19 cellular contexts compared by ENCODE assay signal in genomic region chr5:61123145-61123544, GRCh38. TPM values are rescaled to one million over a fixed set of nuclear protein-coding genes. Genes with fewer than 3 reads are reported as not detected.
DNase-seq lines count a peak whose midpoint lies in the region; ATAC-seq, FAIRE-seq and TF ChIP-seq lines count a peak whose summit lies in the region.
"Had no signal": no experiment of that assay in that cellular context is flagged by ENCODE, and none has a peak within 500 bp of the region (broad histone marks: within the 10 kb centered on the region; RNA-seq: fewer than 3 reads in every experiment).

No MANE protein-coding gene starts in this region.

- no peaks in the 10 kb centered on the region for H3F3A ChIP-seq in PC-3 (ENCODE audit: low read length, unreplicated experiment)

- CTCF ChIA-PET in PC-3 (lab: Charles Lee) = no interaction called here

- POLR2A ChIA-PET in PC-3 (lab: Charles Lee; ENCODE audit: unreplicated experiment) = no interaction called here

- no peak overlapping the region for H3K9ac ChIP-seq in PC-3 (ENCODE audit: low read length)

- H3K27me3 Mint-ChIP-seq in immature natural killer cell (ENCODE audit: low read depth in 3 of 3) = peaks cover 0 to 1% (median 0%) of the 10 kb centered on the region in 3 donors

- H3K79me2 ChIP-seq in PC-3 (ENCODE audit: low read length) = no peaks in the 10 kb centered on the region

- H3K27ac ChIP-seq in PC-3 (ENCODE audit: low read length) (no peak overlapping the region), small intestine (ENCODE audit: low read depth in 1 of 2, low read length in 1 of 2) (no peak overlapping the region)
- H3K27ac ChIP-seq: RWPE1, SJCRH30 had no signal

- BruUV-seq in PC-3 (replicated peaks; lab: Mats Ljungman, UMichigan) = no TSS peak

- H3K4me3 ChIP-seq in PC-3 (ENCODE audit: low read length) (no peak overlapping the region), small intestine (ENCODE audit: low read depth in 1 of 2, low read length in 2 of 2) (no peak overlapping the region)
- H3K4me3 ChIP-seq: SJCRH30 had no signal

- intact Hi-C loops in PC-3 (cut with micrococcal nuclease) = loop anchor here (5.0 kb wide), 1 partner anchor 36 kb away; no protein-coding TSS in a partner anchor

- WGBS in small intestine, 3 donors = 49 to 69% (median 57%) methylated on average over 4 of the region's 4 CpGs

- peaks cover 0 to 4% (median 4%) of the 10 kb centered on the region in 3 donors for H3K36me3 Mint-ChIP-seq in immature natural killer cell

- FAIRE-seq in small intestine (lab: Jason Lieb, UNC) = no peak

- no peaks in the 10 kb centered on the region for H4K20me1 ChIP-seq in PC-3 (ENCODE audit: low read length)

- TF ChIP-seq CTCF in PC-3 (conservative IDR thresholded peaks at IDR 0.05; ENCODE audit: low read depth, low read length) = no peak

- ATAC-seq in PC-3 = no peak

- no peak overlapping the region for H3K4me3 Mint-ChIP-seq in immature natural killer cell
- H3K4me3 Mint-ChIP-seq: H9 had no signal

- no peaks in the 10 kb centered on the region for H3K4me1 Mint-ChIP-seq in immature natural killer cell
- H3K4me1 Mint-ChIP-seq: H9 had no signal

- H3K9me2 ChIP-seq in PC-3 (replicated peaks; ENCODE audit: low read length) = no peaks in the 10 kb centered on the region

- no peak overlapping the region for H3K4me2 ChIP-seq in PC-3 (ENCODE audit: low read length)

- H3K9me3 ChIP-seq in PC-3 (ENCODE audit: low read length) (no peaks in the 10 kb centered on the region), small intestine (ENCODE audit: control insufficient read depth, low read depth) (no peaks in the 10 kb centered on the region)
- H3K9me3 ChIP-seq: SJCRH30 had no signal

- DNase-seq in NCI-H1417 (lab: John Stamatoyannopoulos, UW) (peak in 2 of 3 experiments; percentile 9 to 61), NCI-H1417 treated with DMSO at 0.1 percent for 48 hours (lab: John Stamatoyannopoulos, UW) (no peak), NCI-H2081 treated with DMSO at 0.1 percent for 48 hours (lab: John Stamatoyannopoulos, UW) (peak; percentile 44), PC-3 (peak; percentile 13), small intestine (peak; percentile 66), immature natural killer cell (no peak), A172 (ENCODE audit: low spot score) (no peak)
- no peak for DNase-seq in activated CD4-positive, alpha-beta T cell treated with anti-CD3 and anti-CD28 coated beads, Interleukin-2, amount 50 U/mL, for 1 hour
- DNase-seq: Calu3; DMS79 treated with DMSO at 0.1 percent for 48 hours; H9; IMR-90; Kasumi-1; NCI-H2171; NCI-H510A; NK-92 treated with Interleukin-12 subunit alpha and Interleukin-12 subunit beta, amount 100 ng/mL, for 24 hours; OCI-M1; SJCRH30 had no signal

- H3K9me3 Mint-ChIP-seq in immature natural killer cell = peaks cover 0 to 6% (median 0%) of the 10 kb centered on the region in 6 donors
- H3K9me3 Mint-ChIP-seq: H9 had no signal

- H3K36me3 ChIP-seq in PC-3 (ENCODE audit: low read depth, low read length) = no peaks in the 10 kb centered on the region
- no peaks in the 10 kb centered on the region for H3K36me3 ChIP-seq in small intestine (ENCODE audit: control insufficient read depth in 2 of 2, insufficient read depth in 2 of 2, low read length in 2 of 2)
- H3K36me3 ChIP-seq: SJCRH30 had no signal

- H3K27me3 ChIP-seq in PC-3 (ENCODE audit: low read length) = no peaks in the 10 kb centered on the region
- H3K27me3 ChIP-seq in small intestine (ENCODE audit: control insufficient read depth in 2 of 2, insufficient read depth in 2 of 2, low read length in 2 of 2) = no peaks in the 10 kb centered on the region
- H3K27me3 ChIP-seq: SJCRH30 had no signal

- H3K4me1 ChIP-seq in PC-3 (ENCODE audit: insufficient read depth, low read length) (peaks cover 5% of the 10 kb centered on the region; the same call in 1 of the 2 replicates), small intestine (ENCODE audit: control insufficient read depth in 2 of 2, insufficient read depth in 1 of 2, low read depth in 1 of 2, low read length in 1 of 2) (no peaks in the 10 kb centered on the region)
- H3K4me1 ChIP-seq: SJCRH30 had no signal

- no peak overlapping the region for H2AFZ ChIP-seq in PC-3 (ENCODE audit: low read length)

- H3K27ac Mint-ChIP-seq in immature natural killer cell = no peak overlapping the region
- H3K27ac Mint-ChIP-seq: H9 had no signal

RNA-seq across cellular contexts. Expression of gene SMIM15, which starts 39.1 kb away (rescaled TPM):
- 61.7 and 76.3 TPM in 2 replicates for total RNA-seq in PC-3 (2014; rRNA removed)
- polyA plus RNA-seq in small intestine (10 to 100 TPM; 43.2 to 62.2 (median 50.2) TPM), immature natural killer cell (10 to 100 TPM; 22.5 to 49.0 (median 40.9) TPM)
- 80.4 and 115 TPM in 2 replicates for total RNA-seq in A172 (2014; rRNA removed; shearing (Covaris generic))

Comparison
In these comparisons a context has a peak if more than half of its experiments do, and no peak if none do; other contexts are left out.
1. DNase-seq: peak in NCI-H1417 (2 of 3), NCI-H2081 treated with DMSO at 0.1 percent for 48 hours (single experiment), PC-3 (single experiment) and small intestine (single experiment); none in NCI-H1417 treated with DMSO at 0.1 percent for 48 hours (single experiment), immature natural killer cell (0 of 3), A172 (single experiment) and activated CD4-positive, alpha-beta T cell treated with anti-CD3 and anti-CD28 coated beads, Interleukin-2, amount 50 U/mL, for 1 hour (single experiment).